In the genomic region with DNA sequence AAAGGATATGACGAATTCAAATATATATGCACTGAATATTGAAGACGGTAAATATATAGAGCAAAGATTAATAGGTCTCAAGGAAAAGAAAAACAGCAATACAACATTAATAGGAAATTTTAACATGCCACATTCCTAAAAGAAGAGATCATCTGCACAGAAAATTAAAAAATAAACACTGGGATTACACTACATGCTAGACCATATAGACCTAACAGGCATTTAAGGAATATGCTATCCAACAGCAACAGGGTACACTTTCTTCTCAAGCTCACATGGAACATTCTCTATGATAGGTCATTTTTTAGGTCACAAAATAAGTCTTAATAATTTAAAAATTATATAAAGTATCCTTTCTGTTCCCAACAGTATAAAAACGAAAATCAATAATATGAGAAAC, we compare ENCODE assay signal across 25 cellular contexts.
DNase-seq lines count a peak whose midpoint lies in the region; ATAC-seq, FAIRE-seq and TF ChIP-seq lines count a peak whose summit lies in the region.
"Had no signal": no experiment of that assay in that cellular context is flagged by ENCODE, and none has a peak within 500 bp of the region (broad histone marks: within the 10 kb centered on the region; RNA-seq: fewer than 3 reads in every experiment).

No MANE protein-coding gene starts in this region.

- no peak for TF ChIP-seq CTCF in D721Med (IDR thresholded peaks at IDR 0.05; ENCODE audit: insufficient read depth, missing control alignments)
- TF ChIP-seq CTCF in HCT116 (IDR thresholded peaks at IDR 0.05 in 2 of 3, conservative IDR thresholded peaks at IDR 0.05 in 1 of 3; ENCODE audit: borderline replicate concordance in 1 of 3, insufficient read depth in 1 of 3, low read depth in 2 of 3, low read length in 2 of 3) = no peak
- TF ChIP-seq CTCF in choroid plexus epithelial cell (conservative IDR thresholded peaks at IDR 0.05; ENCODE audit: low read depth, low read length) = no peak
- no peak for TF ChIP-seq CTCF in GM13977 (IDR thresholded peaks at IDR 0.05; ENCODE audit: extremely low read depth, insufficient read depth, missing control alignments)

- H3K79me2 ChIP-seq in HCT116 (ENCODE audit: insufficient read depth, low read length) = no peaks in the 10 kb centered on the region

- H3K9me2 ChIP-seq in HCT116 (ENCODE audit: insufficient read depth) = no peaks in the 10 kb centered on the region; the same call in 1 of the 2 replicates

- in situ Hi-C loops in GM13977 (cut with MboI; ENCODE audit: low pct_unique_long_range_greater_than_20kb, low sequenced_read_pairs, unreplicated experiment) = no loop called here

- H3K4me3 ChIP-seq in HCT116 (replicated peaks in 1 of 2; ENCODE audit: low read depth in 1 of 2, low read length in 2 of 2) = no peak overlapping the region
- no peak overlapping the region for H3K4me3 ChIP-seq in choroid plexus epithelial cell (ENCODE audit: low read depth, low read length)
- H3K4me3 ChIP-seq: A549; BLaER1 treated with 17β-estradiol and CSF1 and Interleukin-3, amounts not matched to agents 10 nM and 100 nM; GM23338 had no signal

- no peaks in the 10 kb centered on the region for H3K4me1 ChIP-seq in HCT116 (ENCODE audit: control insufficient read depth in 1 of 2, insufficient read depth in 2 of 2, low read length in 2 of 2)
- H3K4me1 ChIP-seq: A549; BE2C; BLaER1 treated with 17β-estradiol and CSF1 and Interleukin-3, amounts not matched to agents 10 nM and 100 nM had no signal

- FAIRE-seq in D721Med (lab: Jason Lieb, UNC) = peak; percentile 35
- FAIRE-seq: A549, G401.6, GM12892, GM19239 had no signal

- H3K9ac ChIP-seq in HCT116 (ENCODE audit: low read length) = no peak overlapping the region
- H3K9ac ChIP-seq: BLaER1 treated with 17β-estradiol and CSF1 and Interleukin-3, amounts not matched to agents 10 nM and 100 nM had no signal

- no peak overlapping the region for H3K27ac ChIP-seq in HCT116 (ENCODE audit: low read depth, low read length)
- H3K27ac ChIP-seq: A549; BLaER1 treated with 17β-estradiol and CSF1 and Interleukin-3, amounts not matched to agents 10 nM and 100 nM had no signal

- RAD21 ChIA-PET in HCT116 (lab: Charles Lee; ENCODE audit: low non-redundant PET in 1 of 2, low total read pairs in 2 of 2, uncharacterized antibody in 2 of 2, unreplicated experiment in 2 of 2) = no interaction called here

- no peak for TF ChIP-seq POLR2A in HCT116 (IDR thresholded peaks at IDR 0.05; ENCODE audit: borderline replicate concordance, extremely low read depth, insufficient read depth, insufficient read length)

- POLR2A ChIA-PET in HCT116 (lab: Charles Lee) = no interaction called here

- intact Hi-C loops in HCT116 (cut with micrococcal nuclease) (no loop called here), left colon (cut with DNase I, micrococcal nuclease) (no loop called here)

- no peak overlapping the region for H3K4me2 ChIP-seq in HCT116 (ENCODE audit: low read length)
- H3K4me2 ChIP-seq: A549; BLaER1 treated with 17β-estradiol and CSF1 and Interleukin-3, amounts not matched to agents 10 nM and 100 nM; GM23338 had no signal

- TF ChIP-seq RAD21 in HCT116 (IDR thresholded peaks at IDR 0.05; ENCODE audit: low read depth) = no peak

- no peak for ATAC-seq in HCT116
- ATAC-seq in HG02884 (IDR thresholded peaks at IDR 0.05; ENCODE audit: unreplicated experiment) = no peak
- no peak for ATAC-seq in HG02571 (IDR thresholded peaks at IDR 0.05; ENCODE audit: unreplicated experiment)
- ATAC-seq in left colon = no peak
- ATAC-seq: A549, GM23338 had no signal

- H3K27me3 ChIP-seq in HCT116 (ENCODE audit: insufficient read depth, low read length) = no peaks in the 10 kb centered on the region
- H3K27me3 ChIP-seq: BE2C; BLaER1 treated with 17β-estradiol and CSF1 and Interleukin-3, amounts not matched to agents 10 nM and 100 nM had no signal

- DNase-seq in D721Med (ENCODE audit: insufficient read length, low spot score) (no peak), EL (peak; percentile 18), HCT116 (ENCODE audit: low read depth, low spot score) (no peak), choroid plexus epithelial cell (ENCODE audit: low read depth) (peak; percentile 6), GM13977 (ENCODE audit: low spot score) (no peak), left colon (no peak)
- DNase-seq: 8988T; ACHN; AML-193; BE2C; Calu3; CD4-positive, alpha-beta T cell; COR-L47; DMS153; DND-41; H9; HFFc6 had no signal

- no peaks in the 10 kb centered on the region for H3K36me3 ChIP-seq in HCT116 (ENCODE audit: control insufficient read depth in 1 of 2, insufficient read depth in 2 of 2, low read length in 2 of 2)
- H3K36me3 ChIP-seq: BE2C; BLaER1 treated with 17β-estradiol and CSF1 and Interleukin-3, amounts not matched to agents 10 nM and 100 nM had no signal

- CTCF ChIA-PET in HCT116 (lab: Charles Lee) = no interaction called here

- peaks cover 0 to 4% of the 10 kb centered on the region in 2 experiments; a peak in 1 of 4 replicates for H3K9me3 ChIP-seq in HCT116 (ENCODE audit: control insufficient read depth in 1 of 2, insufficient read depth in 1 of 2, low read depth in 1 of 2, low read length in 2 of 2)
- H3K9me3 ChIP-seq: A549; BE2C; BLaER1 treated with 17β-estradiol and CSF1 and Interleukin-3, amounts not matched to agents 10 nM and 100 nM had no signal

- BruUV-seq in HCT116 (replicated peaks; lab: Mats Ljungman, UMichigan) = no TSS peak

- H2AFZ ChIP-seq in HCT116 (ENCODE audit: low read depth, low read length, poor library complexity, severe bottlenecking) = peak overlapping the region; percentile 26
- H2AFZ ChIP-seq: GM23338 had no signal

- no peaks in the 10 kb centered on the region for H4K20me1 ChIP-seq in HCT116 (ENCODE audit: insufficient read depth)
- H4K20me1 ChIP-seq: BLaER1 treated with 17β-estradiol and CSF1 and Interleukin-3, amounts not matched to agents 10 nM and 100 nM had no signal

TF ChIP-seq in HCT116, 20 proteins besides CTCF, POLR2A, EP300 and RAD21:
- no peak for TF ChIP-seq POLR2AphosphoS5 (IDR thresholded peaks at IDR 0.05; ENCODE audit: low read depth, low read length)
- no peak for TF ChIP-seq ELF1 (IDR thresholded peaks at IDR 0.05; ENCODE audit: borderline replicate concordance, low read depth)
- no peak for TF ChIP-seq JUND (IDR thresholded peaks at IDR 0.05)
- no peak for TF ChIP-seq CEBPB (IDR thresholded peaks at IDR 0.05; ENCODE audit: low read depth)
- no peak for TF ChIP-seq SRF (IDR thresholded peaks at IDR 0.05; ENCODE audit: low read depth)
- TF ChIP-seq SP1 (IDR thresholded peaks at IDR 0.05; ENCODE audit: low read depth) = no peak
- no peak for TF ChIP-seq EZH2 (IDR thresholded peaks at IDR 0.05)
- no peak for TF ChIP-seq SIN3A (IDR thresholded peaks at IDR 0.05; ENCODE audit: low read depth)
- TF ChIP-seq, protein P1, sequence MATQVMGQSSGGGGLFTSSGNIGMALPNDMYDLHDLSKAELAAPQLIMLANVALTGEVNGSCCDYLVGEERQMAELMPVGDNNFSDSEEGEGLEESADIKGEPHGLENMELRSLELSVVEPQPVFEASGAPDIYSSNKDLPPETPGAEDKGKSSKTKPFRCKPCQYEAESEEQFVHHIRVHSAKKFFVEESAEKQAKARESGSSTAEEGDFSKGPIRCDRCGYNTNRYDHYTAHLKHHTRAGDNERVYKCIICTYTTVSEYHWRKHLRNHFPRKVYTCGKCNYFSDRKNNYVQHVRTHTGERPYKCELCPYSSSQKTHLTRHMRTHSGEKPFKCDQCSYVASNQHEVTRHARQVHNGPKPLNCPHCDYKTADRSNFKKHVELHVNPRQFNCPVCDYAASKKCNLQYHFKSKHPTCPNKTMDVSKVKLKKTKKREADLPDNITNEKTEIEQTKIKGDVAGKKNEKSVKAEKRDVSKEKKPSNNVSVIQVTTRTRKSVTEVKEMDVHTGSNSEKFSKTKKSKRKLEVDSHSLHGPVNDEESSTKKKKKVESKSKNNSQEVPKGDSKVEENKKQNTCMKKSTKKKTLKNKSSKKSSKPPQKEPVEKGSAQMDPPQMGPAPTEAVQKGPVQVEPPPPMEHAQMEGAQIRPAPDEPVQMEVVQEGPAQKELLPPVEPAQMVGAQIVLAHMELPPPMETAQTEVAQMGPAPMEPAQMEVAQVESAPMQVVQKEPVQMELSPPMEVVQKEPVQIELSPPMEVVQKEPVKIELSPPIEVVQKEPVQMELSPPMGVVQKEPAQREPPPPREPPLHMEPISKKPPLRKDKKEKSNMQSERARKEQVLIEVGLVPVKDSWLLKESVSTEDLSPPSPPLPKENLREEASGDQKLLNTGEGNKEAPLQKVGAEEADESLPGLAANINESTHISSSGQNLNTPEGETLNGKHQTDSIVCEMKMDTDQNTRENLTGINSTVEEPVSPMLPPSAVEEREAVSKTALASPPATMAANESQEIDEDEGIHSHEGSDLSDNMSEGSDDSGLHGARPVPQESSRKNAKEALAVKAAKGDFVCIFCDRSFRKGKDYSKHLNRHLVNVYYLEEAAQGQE (IDR thresholded peaks at IDR 0.05; ENCODE audit: low read depth) = no peak
- TF ChIP-seq TCF7L2 (IDR thresholded peaks at IDR 0.05; ENCODE audit: borderline replicate concordance, extremely low read depth, insufficient read depth, insufficient read length) = no peak
- TF ChIP-seq ZFX (IDR thresholded peaks at IDR 0.05) = no peak
- TF ChIP-seq EGR1 (IDR thresholded peaks at IDR 0.05; ENCODE audit: low read depth) = no peak
- TF ChIP-seq FOSL1 (IDR thresholded peaks at IDR 0.05; ENCODE audit: low read depth) = no peak
- TF ChIP-seq CBX3 (IDR thresholded peaks at IDR 0.05; ENCODE audit: low read depth) = no peak
TF ChIP-seq in HCT116: peak in this region for 0.

Comparison
In these comparisons a context has a peak if more than half of its experiments do, and no peak if none do; other contexts are left out.
1. DNase-seq: peak in EL (single experiment) and choroid plexus epithelial cell (single experiment); none in D721Med (single experiment), HCT116 (single experiment), GM13977 (single experiment) and left colon (0 of 2).